In genomic region chr17:63918305-63918704, GRCh38 we compare ENCODE assay signal across 28 cellular contexts. TPM values are rescaled to one million over a fixed set of nuclear protein-coding genes. Genes with fewer than 3 reads are reported as not detected.
DNase-seq lines count a peak whose midpoint lies in the region; ATAC-seq, FAIRE-seq and TF ChIP-seq lines count a peak whose summit lies in the region.
"Had no signal": no experiment of that assay in that cellular context is flagged by ENCODE, and none has a peak within 500 bp of the region (broad histone marks: within the 10 kb centered on the region; RNA-seq: fewer than 3 reads in every experiment).

No MANE protein-coding gene starts in this region.

- H3K36me3 ChIP-seq in kidney (ENCODE audit: control insufficient read depth in 1 of 2, insufficient read depth in 2 of 2, low read length in 2 of 2): no peaks in the 10 kb centered on the region
- H3K36me3 ChIP-seq: ovary had no signal

- CTCF ChIA-PET in AG04449 (lab: Yijun Ruan, JAX): interaction anchor here (0.6 to 14.2 kb wide), 27 partner anchors 8 to 372 kb away, joined by 3 to 246 read pairs (median 4); partner anchors contain the start of genes CD79B, ERN1, ICAM2 and PRR29
- CTCF ChIA-PET in WTC11 (lab: Charles Lee): interaction anchor here (0.6 to 4.5 kb wide), 39 partner anchors 7 to 227 kb away, joined by 3 to 170 read pairs (median 16); partner anchors contain the start of genes CD79B, CSH2, CSHL1 and ERN1

- intact Hi-C loops in kidney (cut with DNase I): loop anchor here (10.0 kb wide), 2 partner anchors 96 to 216 kb away; partner anchors contain the start of gene ERN1

- no peak overlapping the region for H3K27ac ChIP-seq in kidney (ENCODE audit: low read depth in 2 of 2, low read length in 2 of 2)
- H3K27ac ChIP-seq: coronary artery, ovary, VCaP had no signal

- H3K4me3 ChIP-seq in AG04449 (ENCODE audit: low read depth, low read length) (no peak overlapping the region), kidney (ENCODE audit: low read length in 2 of 2) (no peak overlapping the region)
- H3K4me3 ChIP-seq: coronary artery, ovary had no signal

- H3K4me3 Mint-ChIP-seq in WTC11: peak overlapping the region; percentile 46
- H3K4me3 Mint-ChIP-seq in activated naive CD8-positive, alpha-beta T cell treated with anti-CD3 and anti-CD28 coated beads for 36 hours: no peak overlapping the region
- H3K4me3 Mint-ChIP-seq: activated CD4-positive, alpha-beta memory T cell treated with anti-CD3 and anti-CD28 coated beads, Interleukin-2, amount 10 ng/mL, durations not matched to agents 7 days and 5 days; activated naive CD4-positive, alpha-beta T cell treated with anti-CD3 and anti-CD28 coated beads, Interleukin-2, amount 50 U/mL, for 24 hours; stimulated activated naive CD8-positive, alpha-beta T cell treated with anti-CD3 and anti-CD28 coated beads, Interleukin-15, Interleukin-2, amounts not matched to agents 100 ng/mL and 50 ng/mL, for 24 hours had no signal

- DNase-seq in AG04449 (ENCODE audit: low read depth, low spot score) (no peak), GM03348 (ENCODE audit: low spot score) (peak; percentile 13), WTC11 (ENCODE audit: low spot score) (peak; percentile 61), kidney (peak; percentile 41)
- no peak for DNase-seq in activated naive CD8-positive, alpha-beta T cell treated with anti-CD3 and anti-CD28 coated beads for 36 hours
- DNase-seq in stimulated activated CD4-positive, alpha-beta T cell treated with anti-CD3 and anti-CD28 coated beads, Interleukin-2, amount 100 ng/mL, for 24 hours: no peak
- DNase-seq: activated CD4-positive, alpha-beta memory T cell treated with anti-CD3 and anti-CD28 coated beads, Interleukin-2, amount 10 ng/mL, durations not matched to agents 7 days and 5 days; activated T-cell treated with anti-CD3 and anti-CD28 coated beads, Interleukin-2, amount 50 U/mL, for 1 hour; foreskin fibroblast; GF-D8; hypothalamus; NCI-H1092 treated with DMSO at 0.1 percent for 48 hours; NCI-H2107; NCI-H524 treated with DMSO at 0.1 percent for 48 hours; SHP77 treated with DMSO at 0.1 percent for 48 hours; trophoblast cell had no signal

- no peaks in the 10 kb centered on the region for H3K9me3 ChIP-seq in kidney (ENCODE audit: control insufficient read depth in 1 of 2, low read length in 2 of 2)
- H3K9me3 ChIP-seq: ovary had no signal

- POLR2A ChIA-PET in AG04449 (lab: Yijun Ruan, JAX): no interaction called here
- POLR2A ChIA-PET in WTC11 (lab: Charles Lee): interaction anchor here (1.3 to 1.4 kb wide), 2 partner anchors 28 to 33 kb away, joined by 3 to 4 read pairs; no protein-coding TSS in a partner anchor

- peak; percentile 56 for ATAC-seq in WTC11
- ATAC-seq in HG03139 (IDR thresholded peaks at IDR 0.05; ENCODE audit: unreplicated experiment): no peak
- ATAC-seq in GM18519 (IDR thresholded peaks at IDR 0.05; ENCODE audit: low FRiP score, unreplicated experiment): no peak
- ATAC-seq: sciatic nerve had no signal

- no peak overlapping the region for H3K9ac ChIP-seq in kidney (ENCODE audit: low read length in 2 of 2)

- no peak overlapping the region for H3K27ac Mint-ChIP-seq in WTC11
- H3K27ac Mint-ChIP-seq in activated naive CD8-positive, alpha-beta T cell treated with anti-CD3 and anti-CD28 coated beads for 36 hours: no peak overlapping the region
- H3K27ac Mint-ChIP-seq: activated CD4-positive, alpha-beta memory T cell treated with anti-CD3 and anti-CD28 coated beads, Interleukin-2, amount 10 ng/mL, durations not matched to agents 7 days and 5 days; activated naive CD4-positive, alpha-beta T cell treated with anti-CD3 and anti-CD28 coated beads, Interleukin-2, amount 50 U/mL, for 24 hours; stimulated activated naive CD8-positive, alpha-beta T cell treated with anti-CD3 and anti-CD28 coated beads, Interleukin-15, Interleukin-2, amounts not matched to agents 100 ng/mL and 50 ng/mL, for 24 hours had no signal

- no peak for FAIRE-seq in kidney (lab: Jason Lieb, UNC)
- FAIRE-seq: endothelial cell of umbilical vein, GM12891 had no signal

- peaks cover 16% of the 10 kb centered on the region for H3K4me1 Mint-ChIP-seq in WTC11
- H3K4me1 Mint-ChIP-seq in activated naive CD8-positive, alpha-beta T cell treated with anti-CD3 and anti-CD28 coated beads for 36 hours: peaks cover 4% of the 10 kb centered on the region

- H3K9me3 Mint-ChIP-seq in WTC11: no peaks in the 10 kb centered on the region
- no peaks in the 10 kb centered on the region for H3K9me3 Mint-ChIP-seq in activated naive CD8-positive, alpha-beta T cell treated with anti-CD3 and anti-CD28 coated beads for 36 hours
- H3K9me3 Mint-ChIP-seq: activated CD4-positive, alpha-beta memory T cell treated with anti-CD3 and anti-CD28 coated beads, Interleukin-2, amount 10 ng/mL, durations not matched to agents 7 days and 5 days; activated naive CD4-positive, alpha-beta T cell treated with anti-CD3 and anti-CD28 coated beads, Interleukin-2, amount 50 U/mL, for 24 hours; stimulated activated naive CD8-positive, alpha-beta T cell treated with anti-CD3 and anti-CD28 coated beads, Interleukin-15, Interleukin-2, amounts not matched to agents 100 ng/mL and 50 ng/mL, for 24 hours had no signal

- H3K27me3 Mint-ChIP-seq in WTC11 (ENCODE audit: low read depth): peaks cover 3% of the 10 kb centered on the region; the same call in 1 of the 2 replicates
- peaks cover 5% of the 10 kb centered on the region for H3K27me3 Mint-ChIP-seq in activated naive CD8-positive, alpha-beta T cell treated with anti-CD3 and anti-CD28 coated beads for 36 hours
- H3K27me3 Mint-ChIP-seq: activated naive CD4-positive, alpha-beta T cell treated with anti-CD3 and anti-CD28 coated beads, Interleukin-2, amount 50 U/mL, for 24 hours; stimulated activated naive CD8-positive, alpha-beta T cell treated with anti-CD3 and anti-CD28 coated beads, Interleukin-15, Interleukin-2, amounts not matched to agents 100 ng/mL and 50 ng/mL, for 24 hours had no signal

- H3K4me1 ChIP-seq in kidney (ENCODE audit: control insufficient read depth in 1 of 2, insufficient read depth in 1 of 2, low read depth in 1 of 2, low read length in 2 of 2): no peaks in the 10 kb centered on the region

- H3K36me3 Mint-ChIP-seq in WTC11: no peaks in the 10 kb centered on the region
- H3K36me3 Mint-ChIP-seq in activated naive CD8-positive, alpha-beta T cell treated with anti-CD3 and anti-CD28 coated beads for 36 hours: no peaks in the 10 kb centered on the region
- H3K36me3 Mint-ChIP-seq: activated naive CD4-positive, alpha-beta T cell treated with anti-CD3 and anti-CD28 coated beads, Interleukin-2, amount 50 U/mL, for 24 hours had no signal

- peak; percentile 11 for TF ChIP-seq CTCF in AG04449 (IDR thresholded peaks at IDR 0.05; ENCODE audit: insufficient read depth, low read length, missing control alignments)
- TF ChIP-seq CTCF in WTC11 (IDR thresholded peaks at IDR 0.05): no peak
- TF ChIP-seq CTCF in kidney (IDR thresholded peaks at IDR 0.05; ENCODE audit: borderline replicate concordance, extremely low read depth, insufficient read depth): no peak

TF ChIP-seq in WTC11, 78 proteins besides CTCF, POLR2A, EP300 and RAD21:
- TF ChIP-seq PRDM15 (CRISPR knock-in tag; IDR thresholded peaks at IDR 0.05) (peak; percentile 95), ZNF121 (CRISPR knock-in tag; IDR thresholded peaks at IDR 0.05) (no peak)

RNA-seq across cellular contexts. Expression of gene GH1, which starts 0.3 kb away (rescaled TPM):
- not detected in 3 replicates for total RNA-seq in WTC11 (2021)
- not detected for total RNA-seq in kidney
- not detected for polyA plus RNA-seq in kidney (ENCODE audit: insufficient read depth, low read depth, low replicate concordance)
- total RNA-seq in activated naive CD8-positive, alpha-beta T cell treated with anti-CD3 and anti-CD28 coated beads for 36 hours: not detected
- total RNA-seq: activated CD4-positive, alpha-beta memory T cell treated with anti-CD3 and anti-CD28 coated beads, Interleukin-2, amount 10 ng/mL, durations not matched to agents 7 days and 5 days; endothelial cell of umbilical vein; lower leg skin; ovary; sciatic nerve; T-helper 1 cell treated with Interleukin-12 subunit alpha and Interleukin-12 subunit beta and Interleukin-4 antibody, amounts not matched to agents 30 ng/mL and 1 ng/mL, for 36 hours had no signal
- polyA plus RNA-seq: endothelial cell of umbilical vein, ovary had no signal

RNA-seq across cellular contexts. Expression of gene CSHL1, which starts 7.2 kb away (rescaled TPM):
- not detected in 3 replicates for total RNA-seq in WTC11 (2021)
- not detected for total RNA-seq in kidney
- polyA plus RNA-seq in kidney (ENCODE audit: insufficient read depth, low read depth, low replicate concordance): not detected
- total RNA-seq in activated naive CD8-positive, alpha-beta T cell treated with anti-CD3 and anti-CD28 coated beads for 36 hours: not detected
- total RNA-seq: activated CD4-positive, alpha-beta memory T cell treated with anti-CD3 and anti-CD28 coated beads, Interleukin-2, amount 10 ng/mL, durations not matched to agents 7 days and 5 days; endothelial cell of umbilical vein; lower leg skin; ovary; sciatic nerve; T-helper 1 cell treated with Interleukin-12 subunit alpha and Interleukin-12 subunit beta and Interleukin-4 antibody, amounts not matched to agents 30 ng/mL and 1 ng/mL, for 36 hours had no signal
- polyA plus RNA-seq: endothelial cell of umbilical vein, ovary had no signal

RNA-seq across cellular contexts. Expression of gene CD79B, which starts 13.8 kb away (rescaled TPM):
- total RNA-seq in WTC11 (2021): 3.0 to 3.5 TPM (median 3.2 TPM) in 3 replicates
- 11.4 TPM for total RNA-seq in kidney
- polyA plus RNA-seq in kidney (ENCODE audit: insufficient read depth, low read depth, low replicate concordance): 5.2 TPM
- 10 to 100 TPM; 28.8 to 30.5 TPM for total RNA-seq in activated naive CD8-positive, alpha-beta T cell treated with anti-CD3 and anti-CD28 coated beads for 36 hours

RNA-seq across cellular contexts. Expression of gene CSH1, which starts 21.9 kb away (rescaled TPM):
- total RNA-seq in WTC11 (2021): not detected in 3 replicates
- total RNA-seq in kidney: not detected
- not detected for polyA plus RNA-seq in kidney (ENCODE audit: insufficient read depth, low read depth, low replicate concordance)
- not detected for total RNA-seq in activated naive CD8-positive, alpha-beta T cell treated with anti-CD3 and anti-CD28 coated beads for 36 hours
- total RNA-seq: activated CD4-positive, alpha-beta memory T cell treated with anti-CD3 and anti-CD28 coated beads, Interleukin-2, amount 10 ng/mL, durations not matched to agents 7 days and 5 days; endothelial cell of umbilical vein; lower leg skin; ovary; sciatic nerve; T-helper 1 cell treated with Interleukin-12 subunit alpha and Interleukin-12 subunit beta and Interleukin-4 antibody, amounts not matched to agents 30 ng/mL and 1 ng/mL, for 36 hours had no signal
- polyA plus RNA-seq: endothelial cell of umbilical vein, ovary had no signal

RNA-seq across cellular contexts. Expression of gene GH2, which starts 36.6 kb away (rescaled TPM):
- total RNA-seq in WTC11 (2021) (0.35 to 1.3 TPM (median 0.60 TPM) in 3 replicates), kidney (not detected)
- polyA plus RNA-seq in kidney (ENCODE audit: insufficient read depth, low read depth, low replicate concordance): not detected
- total RNA-seq in activated naive CD8-positive, alpha-beta T cell treated with anti-CD3 and anti-CD28 coated beads for 36 hours: not detected
- total RNA-seq: activated CD4-positive, alpha-beta memory T cell treated with anti-CD3 and anti-CD28 coated beads, Interleukin-2, amount 10 ng/mL, durations not matched to agents 7 days and 5 days; endothelial cell of umbilical vein; lower leg skin; ovary; sciatic nerve; T-helper 1 cell treated with Interleukin-12 subunit alpha and Interleukin-12 subunit beta and Interleukin-4 antibody, amounts not matched to agents 30 ng/mL and 1 ng/mL, for 36 hours had no signal
- polyA plus RNA-seq: endothelial cell of umbilical vein, ovary had no signal

Comparison
In these comparisons a context has a peak if more than half of its experiments do, and no peak if none do; other contexts are left out.
1. DNase-seq: peak in GM03348 (single experiment), WTC11 (single experiment) and kidney (single experiment); none in AG04449 (single experiment), activated naive CD8-positive, alpha-beta T cell treated with anti-CD3 and anti-CD28 coated beads for 36 hours (single experiment) and stimulated activated CD4-positive, alpha-beta T cell treated with anti-CD3 and anti-CD28 coated beads, Interleukin-2, amount 100 ng/mL, for 24 hours (0 of 2).